2 cellular contexts compared by ENCODE assay signal in genomic region chr21:41578083-41578482, GRCh38.
TF ChIP-seq lines count a peak whose summit lies in the region.

No MANE protein-coding gene starts in this region.

TF ChIP-seq in HEK293, 187 proteins besides CTCF, POLR2A, EP300 and RAD21:
- TF ChIP-seq PBX3 (CRISPR knock-in tag; IDR thresholded peaks at IDR 0.05) (no peak), ZNF280D (tag by site-specific recombination; IDR thresholded peaks at IDR 0.05) (peak; percentile 79; the same call in 1 of the 2 replicates), ZNF132 (tag by site-specific recombination; IDR thresholded peaks at IDR 0.05; ENCODE audit: borderline replicate concordance) (no peak), ZNF174 (tag by site-specific recombination; IDR thresholded peaks at IDR 0.05) (no peak), ZNF157 (tag by site-specific recombination; IDR thresholded peaks at IDR 0.05) (no peak), ZFP69B (tag by site-specific recombination; IDR thresholded peaks at IDR 0.05) (no peak), ZNF2 (tag by site-specific recombination; IDR thresholded peaks at IDR 0.05) (no peak), ZNF791 (tag by site-specific recombination; IDR thresholded peaks at IDR 0.05) (no peak), KLF1 (tag by site-specific recombination; IDR thresholded peaks at IDR 0.05) (no peak), ZSCAN23 (tag by site-specific recombination; IDR thresholded peaks at IDR 0.05) (no peak), ZNF473 (tag by site-specific recombination; IDR thresholded peaks at IDR 0.05) (no peak), ZNF155 (tag by site-specific recombination; IDR thresholded peaks at IDR 0.05) (no peak), SETDB1 (IDR thresholded peaks at IDR 0.05; ENCODE audit: insufficient read length, low read length) (peak; percentile 80), ZNF10 (tag by site-specific recombination; IDR thresholded peaks at IDR 0.05) (no peak), BCL11B (tag by site-specific recombination; IDR thresholded peaks at IDR 0.05; ENCODE audit: low read depth) (no peak)

TF ChIP-seq in WTC11, 78 proteins besides CTCF, POLR2A, EP300 and RAD21:
- TF ChIP-seq STAT6 (CRISPR knock-in tag; conservative IDR thresholded peaks at IDR 0.05; ENCODE audit: low read depth), result no peak
- 0 out of 2 replicates have a peak, but pooled peaks have one; percentile 67 for TF ChIP-seq GTF2I (CRISPR knock-in tag; conservative IDR thresholded peaks at IDR 0.05)
TF ChIP-seq in WTC11: peak in this region for 1.
